Comparison of ENCODE assay signal across 12 cellular contexts in the genomic region with DNA sequence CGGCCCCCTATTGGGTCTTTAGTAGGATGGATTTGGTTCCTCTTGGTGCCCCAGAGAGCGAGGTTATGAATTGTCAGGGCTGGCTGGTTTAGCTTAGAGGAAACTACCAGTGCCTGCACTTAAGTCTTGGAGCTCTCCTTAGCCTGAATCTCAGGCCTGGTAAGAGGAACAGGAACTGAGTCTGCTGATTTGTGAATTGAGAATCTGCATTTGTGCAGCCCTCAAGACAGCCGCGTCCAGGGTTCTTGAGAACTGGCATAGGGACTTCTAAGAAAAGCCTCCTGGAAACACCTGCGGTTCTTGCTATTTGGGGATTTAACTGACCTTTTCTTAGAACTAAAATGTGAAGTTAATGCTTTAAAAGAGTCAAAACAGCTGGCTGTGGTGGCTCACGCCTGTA. TPM values are rescaled to one million over a fixed set of nuclear protein-coding genes. Genes with fewer than 3 reads are reported as not detected.
A peak's percentile ranks its signal among the peaks of the same experiment; 100 is the strongest.
DNase-seq lines count a peak whose midpoint lies in the region; ATAC-seq and TF ChIP-seq lines count a peak whose summit lies in the region.
"Had no signal": no experiment of that assay in that cellular context is flagged by ENCODE, and none has a peak within 500 bp of the region (broad histone marks: within the 10 kb centered on the region; RNA-seq: fewer than 3 reads in every experiment).

No MANE protein-coding gene starts in this region.

- no peak for DNase-seq in activated naive CD4-positive, alpha-beta T cell treated with anti-CD3 and anti-CD28 coated beads, Interleukin-2, amount 50 U/mL, for 16 hours
- DNase-seq in T-cell: no peak
- no peak for DNase-seq in endodermal cell
- no peak for DNase-seq in stimulated activated naive CD8-positive, alpha-beta T cell treated with anti-CD3 and anti-CD28 coated beads, Interleukin-15, amount 100 ng/mL, for 72 hours
- no peak for DNase-seq in NCI-H446 treated with DMSO at 0.1 percent for 48 hours (lab: John Stamatoyannopoulos, UW)
- DNase-seq in foreskin melanocyte: no peak
- DNase-seq: dermis blood vessel endothelial cell, mesendoderm, NCI-H2107, SJCRH30 had no signal

- CTCF ChIA-PET in T-cell (lab: Charles Lee): no interaction called here

- peaks cover 35% of the 10 kb centered on the region for H3K36me3 ChIP-seq in endodermal cell (ENCODE audit: control insufficient read depth, insufficient read depth, low read length)
- H3K36me3 ChIP-seq: SJCRH30 had no signal

- H3K27me3 ChIP-seq in endodermal cell (ENCODE audit: control insufficient read depth, insufficient read depth, low read length, poor library complexity, severe bottlenecking): no peaks in the 10 kb centered on the region
- H3K27me3 ChIP-seq: SJCRH30 had no signal

- H3K9ac ChIP-seq in endodermal cell (ENCODE audit: extremely low read depth, low read length, poor library complexity, severe bottlenecking): no peak overlapping the region

- no peak overlapping the region for H3K27ac ChIP-seq in endodermal cell (ENCODE audit: low read depth, low read length)
- H3K27ac ChIP-seq: SJCRH30 had no signal

- ATAC-seq in T-cell (replicated peaks in 1 of 4): no peak
- no peak for ATAC-seq in stimulated activated naive CD8-positive, alpha-beta T cell treated with anti-CD3 and anti-CD28 coated beads, Interleukin-15, amount 100 ng/mL, for 72 hours
- ATAC-seq in HG03442 (IDR thresholded peaks at IDR 0.05; ENCODE audit: unreplicated experiment): no peak

- peaks cover 4% of the 10 kb centered on the region for H3K36me3 Mint-ChIP-seq in activated naive CD4-positive, alpha-beta T cell treated with anti-CD3 and anti-CD28 coated beads, Interleukin-2, amount 50 U/mL, for 24 hours
- H3K36me3 Mint-ChIP-seq in T-cell: peaks cover 27% of the 10 kb centered on the region
- H3K36me3 Mint-ChIP-seq in endodermal cell (ENCODE audit: low read depth): peaks cover 29% of the 10 kb centered on the region

- no peaks in the 10 kb centered on the region for H3K4me1 ChIP-seq in endodermal cell (ENCODE audit: control insufficient read depth, insufficient read depth, low read length)
- H3K4me1 ChIP-seq: SJCRH30 had no signal

- no peaks in the 10 kb centered on the region for H3K27me3 Mint-ChIP-seq in activated naive CD4-positive, alpha-beta T cell treated with anti-CD3 and anti-CD28 coated beads, Interleukin-2, amount 50 U/mL, for 24 hours
- no peaks in the 10 kb centered on the region for H3K27me3 Mint-ChIP-seq in T-cell
- H3K27me3 Mint-ChIP-seq in endodermal cell (ENCODE audit: insufficient read depth): peaks cover 6% of the 10 kb centered on the region
- no peaks in the 10 kb centered on the region for H3K27me3 Mint-ChIP-seq in stimulated activated naive CD8-positive, alpha-beta T cell treated with anti-CD3 and anti-CD28 coated beads, Interleukin-15, amount 100 ng/mL, for 72 hours

- no peaks in the 10 kb centered on the region for H3K9me3 ChIP-seq in endodermal cell (ENCODE audit: control insufficient read depth, low read length)
- H3K9me3 ChIP-seq: SJCRH30 had no signal

- no peak overlapping the region for H3K27ac Mint-ChIP-seq in activated naive CD4-positive, alpha-beta T cell treated with anti-CD3 and anti-CD28 coated beads, Interleukin-2, amount 50 U/mL, for 24 hours
- peak overlapping the region; percentile 94 to 96 for H3K27ac Mint-ChIP-seq in T-cell
- no peak overlapping the region for H3K27ac Mint-ChIP-seq in endodermal cell
- H3K27ac Mint-ChIP-seq in stimulated activated naive CD8-positive, alpha-beta T cell treated with anti-CD3 and anti-CD28 coated beads, Interleukin-15, amount 100 ng/mL, for 72 hours: peak overlapping the region; percentile 76 to 85

- H3K4me1 Mint-ChIP-seq in activated naive CD4-positive, alpha-beta T cell treated with anti-CD3 and anti-CD28 coated beads, Interleukin-2, amount 50 U/mL, for 24 hours: peaks cover 47% of the 10 kb centered on the region
- peaks cover 40 to 49% (median 47%) of the 10 kb centered on the region in 3 donors for H3K4me1 Mint-ChIP-seq in T-cell
- peaks cover 10% of the 10 kb centered on the region for H3K4me1 Mint-ChIP-seq in endodermal cell
- H3K4me1 Mint-ChIP-seq in stimulated activated naive CD8-positive, alpha-beta T cell treated with anti-CD3 and anti-CD28 coated beads, Interleukin-15, amount 100 ng/mL, for 72 hours: peaks cover 42% of the 10 kb centered on the region

- peak overlapping the region; percentile 94 for H3K4me3 Mint-ChIP-seq in activated naive CD4-positive, alpha-beta T cell treated with anti-CD3 and anti-CD28 coated beads, Interleukin-2, amount 50 U/mL, for 24 hours
- H3K4me3 Mint-ChIP-seq in T-cell (peak overlapping the region; percentile 90 to 97 (median 96)), endodermal cell (peak overlapping the region; percentile 94)
- peak overlapping the region; percentile 85 to 96 for H3K4me3 Mint-ChIP-seq in stimulated activated naive CD8-positive, alpha-beta T cell treated with anti-CD3 and anti-CD28 coated beads, Interleukin-15, amount 100 ng/mL, for 72 hours

- no peaks in the 10 kb centered on the region for H3K9me3 Mint-ChIP-seq in activated naive CD4-positive, alpha-beta T cell treated with anti-CD3 and anti-CD28 coated beads, Interleukin-2, amount 50 U/mL, for 24 hours
- H3K9me3 Mint-ChIP-seq in T-cell (no peaks in the 10 kb centered on the region), endodermal cell (no peaks in the 10 kb centered on the region)
- H3K9me3 Mint-ChIP-seq in stimulated activated naive CD8-positive, alpha-beta T cell treated with anti-CD3 and anti-CD28 coated beads, Interleukin-15, amount 100 ng/mL, for 72 hours: no peaks in the 10 kb centered on the region

- 95 to 98% methylated on average over 4 to 6 of the region's 6 CpGs for WGBS in endodermal cell (ENCODE audit: insufficient coverage in 1 of 2, insufficient read length in 1 of 2), 2 experiments

- POLR2A ChIA-PET in T-cell (lab: Charles Lee): interaction anchor here in 1 of 2 donors (0.5 to 0.6 kb wide), 2 partner anchors 184 to 238 kb away, joined by 3 to 6 read pairs; no protein-coding TSS in a partner anchor

- peak overlapping the region; percentile 99 for H3K4me3 ChIP-seq in endodermal cell (ENCODE audit: low read length)

- no peak for TF ChIP-seq CTCF in endodermal cell (conservative IDR thresholded peaks at IDR 0.05)

RNA-seq across cellular contexts. Expression of a gene that starts 1.7 kb away (rescaled TPM):
- total RNA-seq in T-cell: 100 to 1,000 TPM in 4 of 5 donors, 10 to 100 TPM in 1; 98.4 to 149 (median 138) TPM
- total RNA-seq in endodermal cell: 10 to 100 TPM; 43.9 to 45.8 TPM
- polyA plus RNA-seq in endodermal cell (2013, experiment 1 of 2): 40.4 TPM
- polyA plus RNA-seq in endodermal cell (2013, experiment 2 of 2): 37.9 TPM

RNA-seq across cellular contexts. Expression of a gene that starts 5.0 kb away (rescaled TPM):
- total RNA-seq in T-cell (not detected), endodermal cell (not detected)
- not detected for polyA plus RNA-seq in endodermal cell (2013, experiment 1 of 2)
- not detected for polyA plus RNA-seq in endodermal cell (2013, experiment 2 of 2)
- total RNA-seq: SJCRH30 had no signal

Comparison
In these comparisons a context has a peak if more than half of its experiments do, and no peak if none do; other contexts are left out.
1. H3K27ac Mint-ChIP-seq: peak in T-cell (2 of 2) and stimulated activated naive CD8-positive, alpha-beta T cell treated with anti-CD3 and anti-CD28 coated beads, Interleukin-15, amount 100 ng/mL, for 72 hours (2 of 2); none in activated naive CD4-positive, alpha-beta T cell treated with anti-CD3 and anti-CD28 coated beads, Interleukin-2, amount 50 U/mL, for 24 hours (single experiment) and endodermal cell (single experiment).
2. Peak in every context shown above with its lines, with median percentiles within 50 percentile points of each other: H3K4me3 Mint-ChIP-seq.